8 cellular contexts compared by ENCODE assay signal in genomic region chr1:119870917-119871486, GRCh38. TPM values are rescaled to one million over a fixed set of nuclear protein-coding genes. Genes with fewer than 3 reads are reported as not detected.
DNase-seq lines count a peak whose midpoint lies in the region; ATAC-seq and TF ChIP-seq lines count a peak whose summit lies in the region.

No MANE protein-coding gene starts in this region.

- no peak for ATAC-seq in GM18870 (IDR thresholded peaks at IDR 0.05; ENCODE audit: unreplicated experiment)

- no peaks in the 10 kb centered on the region for H3K9me3 Mint-ChIP-seq in neural progenitor cell

- no peaks in the 10 kb centered on the region for H3K36me3 ChIP-seq in neural progenitor cell

- H3K27me3 ChIP-seq in neural progenitor cell, result peaks cover 3% of the 10 kb centered on the region

- H3K27me3 Mint-ChIP-seq in neural progenitor cell (ENCODE audit: insufficient read depth, low read depth), result no peaks in the 10 kb centered on the region

- no peak overlapping the region for H3K27ac Mint-ChIP-seq in neural progenitor cell

- no peak overlapping the region for H3K4me2 ChIP-seq in neural progenitor cell

- no peaks in the 10 kb centered on the region for H3K79me2 ChIP-seq in neural progenitor cell (ENCODE audit: low read depth)

- no peak overlapping the region for H3K9ac ChIP-seq in neural progenitor cell

- H3K27ac ChIP-seq in neural progenitor cell, result no peak overlapping the region

- no peak overlapping the region for H3K4me3 Mint-ChIP-seq in neural progenitor cell

- H3K9me3 ChIP-seq in neural progenitor cell (ENCODE audit: low read depth), result no peaks in the 10 kb centered on the region

- peaks cover 4% of the 10 kb centered on the region for H3K4me1 Mint-ChIP-seq in neural progenitor cell

- DNase-seq in DMS53 treated with DMSO at 0.1 percent for 48 hours (lab: John Stamatoyannopoulos, UW; ENCODE audit: unreplicated experiment), result peak; percentile 21
- DNase-seq in OCI-M1 (lab: John Stamatoyannopoulos, UW), result peak; percentile 96
- peak; percentile 85 to 87 for DNase-seq in activated T-cell treated with anti-CD3 and anti-CD28 coated beads, Interleukin-2, amount 50 U/mL, for 48 hours
- DNase-seq in fibroblast of pulmonary artery (ENCODE audit: low read depth), result peak; percentile 85
- DNase-seq in neural progenitor cell (ENCODE audit: low spot score), result peak; percentile 88
- peak; percentile 62 for DNase-seq in stromal cell of bone marrow (ENCODE audit: low read depth)

- no peaks in the 10 kb centered on the region for H4K20me1 ChIP-seq in neural progenitor cell (ENCODE audit: low read depth)

- no peaks in the 10 kb centered on the region for H3K36me3 Mint-ChIP-seq in neural progenitor cell

- TF ChIP-seq RAD21 in Ishikawa (IDR thresholded peaks at IDR 0.05; ENCODE audit: low read depth), result peak; percentile 94

- no peak for TF ChIP-seq EP300 in Ishikawa (IDR thresholded peaks at IDR 0.05; ENCODE audit: borderline replicate concordance)

- H2AFZ ChIP-seq in neural progenitor cell (replicated peaks), result peak overlapping the region; percentile 77

- H3K4me1 ChIP-seq in neural progenitor cell, result no peaks in the 10 kb centered on the region

- H3F3A ChIP-seq in neural progenitor cell (ENCODE audit: low read depth), result no peaks in the 10 kb centered on the region

- H3K4me3 ChIP-seq in fibroblast of pulmonary artery (replicated peaks; ENCODE audit: low read depth, low read length), result no peak overlapping the region
- H3K4me3 ChIP-seq in neural progenitor cell, result no peak overlapping the region

- peak; percentile 99 for TF ChIP-seq CTCF in fibroblast of pulmonary artery (IDR thresholded peaks at IDR 0.05; ENCODE audit: low read length, missing control alignments)
- TF ChIP-seq CTCF in neural progenitor cell (IDR thresholded peaks at IDR 0.05), result peak; percentile 96

TF ChIP-seq in Ishikawa, 13 proteins besides CTCF, POLR2A, EP300 and RAD21:
- TF ChIP-seq TAF1 (IDR thresholded peaks at IDR 0.05; ENCODE audit: low read depth), result no peak
- TF ChIP-seq CEBPB (IDR thresholded peaks at IDR 0.05), result peak; percentile 61; the same call in 1 of the 2 replicates
- no peak for TF ChIP-seq NFIC (IDR thresholded peaks at IDR 0.05)
- TF ChIP-seq ZBTB7A (IDR thresholded peaks at IDR 0.05; ENCODE audit: low read depth), result no peak
- TF ChIP-seq YY1 (IDR thresholded peaks at IDR 0.05; ENCODE audit: low read depth), result 0 out of 2 replicates have a peak, but pooled peaks have one; percentile 46
- no peak for TF ChIP-seq CREB1 (IDR thresholded peaks at IDR 0.05; ENCODE audit: low read depth)
- no peak for TF ChIP-seq MAX (IDR thresholded peaks at IDR 0.05)
- no peak for TF ChIP-seq EGR1 (IDR thresholded peaks at IDR 0.05)
- TF ChIP-seq REST (IDR thresholded peaks at IDR 0.05; ENCODE audit: low read depth), result no peak
- no peak for TF ChIP-seq FOXM1 (IDR thresholded peaks at IDR 0.05; ENCODE audit: borderline replicate concordance, low read depth)
- no peak for TF ChIP-seq TCF12 (IDR thresholded peaks at IDR 0.05; ENCODE audit: low read depth)
- TF ChIP-seq TEAD4 (IDR thresholded peaks at IDR 0.05), result no peak

RNA-seq across cellular contexts. Expression of gene ADAM30, which starts 25.3 kb away (rescaled TPM):
- not detected in 2 replicates for total RNA-seq in neural progenitor cell (ENCODE audit: low replicate concordance)

RNA-seq across cellular contexts. Expression of gene REG4, which starts 59.7 kb away (rescaled TPM):
- total RNA-seq in neural progenitor cell (ENCODE audit: low replicate concordance), result not detected in 2 replicates

Comparison
In these comparisons a context has a peak if more than half of its experiments do, and no peak if none do; other contexts are left out.
1. DNase-seq: peak in every context shown above with its lines; median percentile 96 in OCI-M1; 88 in neural progenitor cell; 86 in activated T-cell treated with anti-CD3 and anti-CD28 coated beads, Interleukin-2, amount 50 U/mL, for 48 hours; 85 in fibroblast of pulmonary artery; 62 in stromal cell of bone marrow; 21 in DMS53 treated with DMSO at 0.1 percent for 48 hours.